Comparison of ENCODE assay signal across 8 cellular contexts in the genomic region with DNA sequence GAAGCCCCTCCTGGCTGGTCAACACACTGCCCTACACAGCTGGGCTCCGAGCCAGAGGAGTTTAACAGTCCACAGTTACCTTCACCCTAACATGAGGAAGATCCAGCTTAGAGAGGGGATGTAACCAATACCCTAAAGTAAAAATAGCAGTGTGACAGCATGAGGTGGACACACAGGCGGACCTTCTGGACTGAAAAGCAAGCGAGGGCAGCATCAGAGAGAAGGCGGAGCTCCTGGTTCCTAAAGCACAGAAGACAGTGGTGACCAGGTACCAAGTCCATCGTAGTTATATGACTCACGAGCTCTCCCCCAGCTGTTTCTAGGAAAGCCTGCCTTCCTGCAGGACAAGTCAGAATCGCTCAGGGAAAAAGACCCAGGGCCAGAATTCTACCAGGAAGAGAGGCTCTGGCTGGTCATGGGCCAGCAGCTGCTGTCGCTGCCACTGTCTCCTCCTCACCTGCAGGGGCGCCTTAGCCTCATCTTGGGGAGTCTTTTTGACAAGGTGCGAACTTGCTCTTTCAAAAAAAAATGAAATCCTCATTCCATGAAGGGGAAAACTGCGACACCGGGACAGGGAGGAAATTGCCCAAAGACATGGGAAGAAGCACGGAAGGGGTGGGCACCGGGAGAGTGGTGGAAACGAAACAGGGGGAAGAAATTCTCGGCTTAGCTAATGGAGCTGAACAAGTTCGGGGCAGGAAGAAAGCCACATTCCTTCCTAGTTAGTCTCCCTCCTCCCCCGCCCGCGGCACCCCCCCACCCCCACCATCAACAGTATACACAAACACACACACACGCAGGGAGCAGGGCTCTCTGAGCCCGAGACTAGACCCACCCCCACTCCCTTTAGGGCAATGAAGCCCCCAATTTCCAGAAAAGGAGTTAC. TPM values are rescaled to one million over a fixed set of nuclear protein-coding genes. Genes with fewer than 3 reads are reported as not detected.
DNase-seq lines count a peak whose midpoint lies in the region; ATAC-seq and TF ChIP-seq lines count a peak whose summit lies in the region.

No MANE protein-coding gene starts in this region.

- H3K36me3 Mint-ChIP-seq in CD8-positive, alpha-beta memory T cell = peaks cover 0 to 20% (median 0%) of the 10 kb centered on the region in 3 donors
- no peaks in the 10 kb centered on the region for H3K36me3 Mint-ChIP-seq in osteocyte (ENCODE audit: unreplicated experiment)

- peaks cover 0 to 2% of the 10 kb centered on the region in 2 donors for H3K27me3 Mint-ChIP-seq in CD8-positive, alpha-beta memory T cell
- no peaks in the 10 kb centered on the region for H3K27me3 Mint-ChIP-seq in osteocyte (ENCODE audit: unreplicated experiment)

- H3K27ac Mint-ChIP-seq in CD8-positive, alpha-beta memory T cell = peak overlapping the region; percentile 79 to 100 (median 96)
- peak overlapping the region; percentile 99 for H3K27ac Mint-ChIP-seq in osteocyte (ENCODE audit: unreplicated experiment)

- peak overlapping the region; percentile 76 for H3K4me3 ChIP-seq in CD8-positive, alpha-beta memory T cell (ENCODE audit: low read length)
- H3K4me3 ChIP-seq in HEK293 (ENCODE audit: low read depth, low read length) = peak overlapping the region; percentile 100
- peak overlapping the region; percentile 100 for H3K4me3 ChIP-seq in PC-3 (ENCODE audit: low read length)

- peaks cover 49% of the 10 kb centered on the region for H4K20me1 ChIP-seq in PC-3 (ENCODE audit: low read length)

- POLR2A ChIA-PET in CD8-positive, alpha-beta memory T cell (lab: Charles Lee) = interaction anchor here (0.5 to 3.5 kb wide), 9 partner anchors 18 to 239 kb away, joined by 3 to 38 read pairs (median 4); a partner anchor contains a TSS
- POLR2A ChIA-PET in HEK293 (lab: Yijun Ruan, JAX) (interaction anchor here (0.7 to 1.9 kb wide), 11 partner anchors 14 to 399 kb away, joined by 3 to 13 read pairs (median 5); a partner anchor contains a TSS), PC-3 (lab: Charles Lee; ENCODE audit: unreplicated experiment) (interaction anchor here (0.6 to 1.0 kb wide), 7 partner anchors 23 to 80 kb away, joined by 3 to 8 read pairs (median 4); a partner anchor contains a TSS)

- peak overlapping the region; percentile 87 to 98 (median 94) for H3K4me3 Mint-ChIP-seq in CD8-positive, alpha-beta memory T cell
- peak overlapping the region; percentile 94 for H3K4me3 Mint-ChIP-seq in osteocyte (ENCODE audit: unreplicated experiment)

- no peaks in the 10 kb centered on the region for H3F3A ChIP-seq in PC-3 (ENCODE audit: low read length, unreplicated experiment)

- peak overlapping the region; percentile 93 for H3K4me2 ChIP-seq in PC-3 (ENCODE audit: low read length)

- H3K36me3 ChIP-seq in CD8-positive, alpha-beta memory T cell (ENCODE audit: insufficient read depth, low read length) = no peaks in the 10 kb centered on the region
- H3K36me3 ChIP-seq in HEK293 (ENCODE audit: control insufficient read depth in 2 of 2, insufficient read depth in 1 of 2, low read length in 2 of 2) (no peaks in the 10 kb centered on the region), PC-3 (ENCODE audit: low read depth, low read length) (no peaks in the 10 kb centered on the region)

- no peaks in the 10 kb centered on the region for H3K9me3 ChIP-seq in CD8-positive, alpha-beta memory T cell (ENCODE audit: low read length)
- no peaks in the 10 kb centered on the region for H3K9me3 ChIP-seq in HEK293 (ENCODE audit: control insufficient read depth, insufficient read depth, low read depth, low read length)
- no peaks in the 10 kb centered on the region for H3K9me3 ChIP-seq in PC-3 (ENCODE audit: low read length)

- DNase-seq in CD8-positive, alpha-beta memory T cell = peak; percentile 39 to 74 (median 57)
- DNase-seq in PC-3 = peak; percentile 90
- peak; percentile 48 for DNase-seq in activated effector memory CD4-positive, alpha-beta T cell treated with Interleukin-2 at 50 U/mL for 16 hours
- peak; percentile 72 to 86 for DNase-seq in foreskin keratinocyte
- DNase-seq in osteocyte (ENCODE audit: extremely low spot score, unreplicated experiment) = no peak

- no peaks in the 10 kb centered on the region for H3K9me2 ChIP-seq in PC-3 (replicated peaks; ENCODE audit: low read length)

- ATAC-seq in PC-3 = peak; percentile 27
- peak; percentile 31 for ATAC-seq in foreskin keratinocyte
- ATAC-seq in HG02642 (IDR thresholded peaks at IDR 0.05; ENCODE audit: poor library complexity, unreplicated experiment) = no peak
- no peak for ATAC-seq in HG03354 (IDR thresholded peaks at IDR 0.05; ENCODE audit: poor library complexity, severe bottlenecking, unreplicated experiment)

- H2AFZ ChIP-seq in PC-3 (ENCODE audit: low read length) = no peak overlapping the region

- H3K27ac ChIP-seq in CD8-positive, alpha-beta memory T cell (ENCODE audit: low read depth, low read length) = peak overlapping the region; percentile 92
- H3K27ac ChIP-seq in HEK293 (ENCODE audit: extremely low read depth, low read depth, low read length) = peak overlapping the region; percentile 33; the same call in 1 of the 2 replicates
- H3K27ac ChIP-seq in PC-3 (ENCODE audit: low read length) = peak overlapping the region; percentile 90
- peak overlapping the region; percentile 84 for H3K27ac ChIP-seq in foreskin keratinocyte

- intact Hi-C loops in PC-3 (cut with micrococcal nuclease) = loop anchor here (5.0 kb wide), 3 partner anchors 37 to 117 kb away; a partner anchor contains a TSS

- H3K4me1 Mint-ChIP-seq in CD8-positive, alpha-beta memory T cell = peaks cover 38 to 47% (median 41%) of the 10 kb centered on the region in 3 donors
- H3K4me1 Mint-ChIP-seq in osteocyte (ENCODE audit: unreplicated experiment) = peaks cover 28% of the 10 kb centered on the region

- CTCF ChIA-PET in CD8-positive, alpha-beta memory T cell (lab: Charles Lee) = interaction anchor here (0.6 to 6.6 kb wide), 36 partner anchors 10 to 519 kb away, joined by 3 to 81 read pairs (median 4); a partner anchor contains a TSS
- CTCF ChIA-PET in HEK293 (lab: Yijun Ruan, JAX) = interaction anchor here (0.6 to 2.9 kb wide), 22 partner anchors 8 to 346 kb away, joined by 3 to 14 read pairs (median 4); a partner anchor contains a TSS
- CTCF ChIA-PET in PC-3 (lab: Charles Lee) = interaction anchor here (0.6 to 1.3 kb wide), 7 partner anchors 13 to 74 kb away, joined by 3 to 11 read pairs (median 3); a partner anchor contains a TSS

- peak; percentile 83 for TF ChIP-seq CTCF in HEK293 (tag by site-specific recombination; IDR thresholded peaks at IDR 0.05)
- peak; percentile 82 for TF ChIP-seq CTCF in PC-3 (conservative IDR thresholded peaks at IDR 0.05; ENCODE audit: low read depth, low read length)
- TF ChIP-seq CTCF in foreskin keratinocyte (conservative IDR thresholded peaks at IDR 0.05) = peak; percentile 81
- TF ChIP-seq CTCF in osteocyte (IDR thresholded peaks at IDR 0.05) = peak; percentile 75

- no TSS peak for BruUV-seq in PC-3 (replicated peaks; lab: Mats Ljungman, UMichigan)

- peaks cover 62% of the 10 kb centered on the region for H3K79me2 ChIP-seq in PC-3 (ENCODE audit: low read length)

- no peaks in the 10 kb centered on the region for H3K27me3 ChIP-seq in CD8-positive, alpha-beta memory T cell (ENCODE audit: insufficient read depth, low read length, poor library complexity, severe bottlenecking)
- H3K27me3 ChIP-seq in PC-3 (ENCODE audit: low read length) = no peaks in the 10 kb centered on the region
- H3K27me3 ChIP-seq in foreskin keratinocyte = no peaks in the 10 kb centered on the region

- peaks cover 27% of the 10 kb centered on the region for H3K4me1 ChIP-seq in CD8-positive, alpha-beta memory T cell (ENCODE audit: insufficient read depth, low read length)
- H3K4me1 ChIP-seq in HEK293 (ENCODE audit: control insufficient read depth, insufficient read depth, low read length) (peaks cover 1% of the 10 kb centered on the region; the same call in 1 of the 2 replicates), PC-3 (ENCODE audit: insufficient read depth, low read length) (peaks cover 23% of the 10 kb centered on the region), foreskin keratinocyte (no peaks in the 10 kb centered on the region)

- H3K9ac ChIP-seq in PC-3 (ENCODE audit: low read length) = peak overlapping the region; percentile 96

- no peaks in the 10 kb centered on the region for H3K9me3 Mint-ChIP-seq in CD8-positive, alpha-beta memory T cell
- H3K9me3 Mint-ChIP-seq in osteocyte (ENCODE audit: unreplicated experiment) = no peaks in the 10 kb centered on the region

TF ChIP-seq in HEK293, 187 proteins besides CTCF, POLR2A, EP300 and RAD21 (continues in another document):
- TF ChIP-seq, protein P1, sequence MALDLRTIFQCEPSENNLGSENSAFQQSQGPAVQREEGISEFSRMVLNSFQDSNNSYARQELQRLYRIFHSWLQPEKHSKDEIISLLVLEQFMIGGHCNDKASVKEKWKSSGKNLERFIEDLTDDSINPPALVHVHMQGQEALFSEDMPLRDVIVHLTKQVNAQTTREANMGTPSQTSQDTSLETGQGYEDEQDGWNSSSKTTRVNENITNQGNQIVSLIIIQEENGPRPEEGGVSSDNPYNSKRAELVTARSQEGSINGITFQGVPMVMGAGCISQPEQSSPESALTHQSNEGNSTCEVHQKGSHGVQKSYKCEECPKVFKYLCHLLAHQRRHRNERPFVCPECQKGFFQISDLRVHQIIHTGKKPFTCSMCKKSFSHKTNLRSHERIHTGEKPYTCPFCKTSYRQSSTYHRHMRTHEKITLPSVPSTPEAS (tag by site-specific recombination; IDR thresholded peaks at IDR 0.05) = no peak
- TF ChIP-seq REPIN1 (tag by site-specific recombination; IDR thresholded peaks at IDR 0.05; ENCODE audit: low read depth) = no peak
- no peak for TF ChIP-seq GLIS2 (tag by site-specific recombination; IDR thresholded peaks at IDR 0.05)
- TF ChIP-seq ZFP3 (tag by site-specific recombination; IDR thresholded peaks at IDR 0.05; ENCODE audit: low read depth) = no peak

RNA-seq across cellular contexts. Expression of a gene that starts 1.7 kb away (rescaled TPM):
- 10 to 100 TPM; 24.4 to 25.5 TPM for total RNA-seq in CD8-positive, alpha-beta memory T cell
- 22.1 TPM for polyA plus RNA-seq in CD8-positive, alpha-beta memory T cell
- total RNA-seq in PC-3 (2014; rRNA removed) (21.0 and 30.6 TPM in 2 replicates), foreskin keratinocyte (13.0 and 13.4 TPM in 2 replicates), osteocyte (17.6 and 18.3 TPM in 2 replicates)
- 6.8 and 8.1 TPM in 2 replicates for polyA plus RNA-seq in foreskin keratinocyte

RNA-seq across cellular contexts. Expression of a gene that starts 23.2 kb away (rescaled TPM):
- 100 to 1,000 TPM; 161 to 170 TPM for total RNA-seq in CD8-positive, alpha-beta memory T cell
- polyA plus RNA-seq in CD8-positive, alpha-beta memory T cell = 138 TPM
- 243 and 278 TPM in 2 replicates for total RNA-seq in PC-3 (2014; rRNA removed)
- total RNA-seq in foreskin keratinocyte = 240 and 245 TPM in 2 replicates
- 342 and 349 TPM in 2 replicates for polyA plus RNA-seq in foreskin keratinocyte
- total RNA-seq in osteocyte = 242 and 253 TPM in 2 replicates

RNA-seq across cellular contexts. Expression of a gene that starts 37.5 kb away (rescaled TPM):
- 100 to 1,000 TPM; 127 to 128 TPM for total RNA-seq in CD8-positive, alpha-beta memory T cell
- 84.4 TPM for polyA plus RNA-seq in CD8-positive, alpha-beta memory T cell
- total RNA-seq in PC-3 (2014; rRNA removed) (137 and 162 TPM in 2 replicates), foreskin keratinocyte (105 and 106 TPM in 2 replicates), osteocyte (66.5 and 70.6 TPM in 2 replicates)
- polyA plus RNA-seq in foreskin keratinocyte = 140 and 143 TPM in 2 replicates

RNA-seq across cellular contexts. Expression of a gene that starts 51.5 kb away (rescaled TPM):
- total RNA-seq in CD8-positive, alpha-beta memory T cell = 1,000 to 10,000 TPM; 1,684 to 1,700 TPM
- 1,487 TPM for polyA plus RNA-seq in CD8-positive, alpha-beta memory T cell
- total RNA-seq in PC-3 (2014; rRNA removed) = 871 and 1,108 TPM in 2 replicates
- total RNA-seq in foreskin keratinocyte = 1,160 and 1,167 TPM in 2 replicates
- 1,727 and 1,808 TPM in 2 replicates for polyA plus RNA-seq in foreskin keratinocyte
- 1,032 and 1,081 TPM in 2 replicates for total RNA-seq in osteocyte

Comparison
In these comparisons a context has a peak if more than half of its experiments do, and no peak if none do; other contexts are left out.
1. H3K27ac ChIP-seq: peak in every context shown above with its lines; median percentile 92 in CD8-positive, alpha-beta memory T cell; 90 in PC-3; 84 in foreskin keratinocyte; 33 in HEK293.
2. ATAC-seq: peak in PC-3 (single experiment) and foreskin keratinocyte (single experiment); none in HG02642 (single experiment) and HG03354 (single experiment).
3. Peak in every context shown above with its lines, with median percentiles within 50 percentile points of each other: H3K4me3 ChIP-seq and CTCF ChIP-seq.